Comparison of ENCODE assay signal across 33 cellular contexts in genomic region chr3:38315488-38316230, GRCh38. TPM values are rescaled to one million over a fixed set of nuclear protein-coding genes. Genes with fewer than 3 reads are reported as not detected.
"Had no signal": no experiment of that assay in that cellular context is flagged by ENCODE, and none has a peak within 500 bp of the region (broad histone marks: within the 10 kb centered on the region; RNA-seq: fewer than 3 reads in every experiment).

No MANE protein-coding gene starts in this region.

- ATAC-seq: PC-3 had no signal

- H3K4me1 ChIP-seq: Peyer's patch, SJSA1 had no signal

- H3K9me3 Mint-ChIP-seq: activated B cell treated with CpG ODN at 0.5 μM for 24 hours; activated CD4-positive, alpha-beta memory T cell treated with anti-CD3 and anti-CD28 coated beads for 36 hours; activated naive CD8-positive, alpha-beta T cell treated with anti-CD3 and anti-CD28 coated beads for 36 hours; central memory CD8-positive, alpha-beta T cell; T-helper 1 cell treated with Interleukin-12 subunit alpha and Interleukin-12 subunit beta and Interleukin-4 antibody, amounts not matched to agents 30 μg/mL and 1 μg/mL, for 36 hours; T-helper 2 cell treated with Interferon-gamma antibody and Interleukin-4, amounts not matched to agents 5 μg/mL and 100 μg/mL, for 36 hours had no signal

- DNase-seq: activated B cell treated with CpG ODN at 0.5 μM for 24 hours; activated CD4-positive, alpha-beta memory T cell treated with anti-CD3 and anti-CD28 coated beads for 36 hours; activated CD4-positive, alpha-beta T cell treated with anti-CD3 and anti-CD28 coated beads for 4 hours; activated CD4-positive, alpha-beta T cell treated with anti-CD3 and anti-CD28 coated beads, Interleukin-2, amount 50 U/mL, for 1 hour; activated CD4-positive, CD25-positive, alpha-beta regulatory T cell treated with anti-CD3 and anti-CD28 coated beads, Interleukin-2, amount 50 U/mL, for 72 hours; activated effector memory CD4-positive, alpha-beta T cell treated with anti-CD3 and anti-CD28 coated beads, Interleukin-2, amount 50 U/mL, for 16 hours; activated naive CD4-positive, alpha-beta T cell; activated naive CD4-positive, alpha-beta T cell treated with anti-CD3 and anti-CD28 coated beads, Interleukin-2, amount 50 U/mL, for 16 hours; activated naive CD8-positive, alpha-beta T cell treated with anti-CD3 and anti-CD28 coated beads for 36 hours; activated T-cell treated with anti-CD3 and anti-CD28 coated beads, Interleukin-2, amount 50 U/mL, for 48 hours; amniotic stem cell; aorta; brain microvascular endothelial cell; KBM-7; MG63; NCI-H1048; NCI-H1105 treated with DMSO at 0.1 percent for 48 hours; NCI-H1436 treated with DMSO at 0.1 percent for 48 hours; NCI-H1694 treated with DMSO at 0.1 percent for 48 hours; NCI-H2029; NCI-H345; NCI-H524 treated with DMSO at 0.1 percent for 48 hours; NK-92 treated with Interleukin-12 subunit alpha and Interleukin-12 subunit beta, amount 100 ng/mL, for 24 hours; PC-3; Peyer's patch; RPMI8226; SHP77 treated with DMSO at 0.1 percent for 48 hours had no signal

- H3K27ac ChIP-seq: brain microvascular endothelial cell, cardiac muscle cell, Peyer's patch, SJSA1 had no signal

- H3K36me3 ChIP-seq: brain microvascular endothelial cell, cardiac muscle cell, MG63, Peyer's patch, SJSA1 had no signal

- H3K27me3 Mint-ChIP-seq: activated naive CD8-positive, alpha-beta T cell treated with anti-CD3 and anti-CD28 coated beads for 36 hours had no signal

- H3K4me3 ChIP-seq: cardiac muscle cell, MG63, Peyer's patch, SJSA1 had no signal

- H3K27me3 ChIP-seq: brain microvascular endothelial cell, cardiac muscle cell, MG63, Peyer's patch had no signal

- H3K27ac Mint-ChIP-seq: activated B cell treated with CpG ODN at 0.5 μM for 24 hours; activated CD4-positive, alpha-beta memory T cell treated with anti-CD3 and anti-CD28 coated beads for 36 hours; activated naive CD8-positive, alpha-beta T cell treated with anti-CD3 and anti-CD28 coated beads for 36 hours; T-helper 1 cell treated with Interleukin-12 subunit alpha and Interleukin-12 subunit beta and Interleukin-4 antibody, amounts not matched to agents 30 μg/mL and 1 μg/mL, for 36 hours; T-helper 2 cell treated with Interferon-gamma antibody and Interleukin-4, amounts not matched to agents 5 μg/mL and 100 μg/mL, for 36 hours had no signal

- H3K4me2 ChIP-seq: SK-N-SH had no signal

- H3K9ac ChIP-seq: SK-N-SH had no signal

- H3K4me1 Mint-ChIP-seq: activated B cell treated with CpG ODN at 0.5 μM for 24 hours; activated naive CD8-positive, alpha-beta T cell treated with anti-CD3 and anti-CD28 coated beads for 36 hours; central memory CD8-positive, alpha-beta T cell had no signal

- H3K36me3 Mint-ChIP-seq: activated CD4-positive, alpha-beta memory T cell treated with anti-CD3 and anti-CD28 coated beads for 36 hours; activated naive CD8-positive, alpha-beta T cell treated with anti-CD3 and anti-CD28 coated beads for 36 hours had no signal

- H3K4me3 Mint-ChIP-seq: activated B cell treated with CpG ODN at 0.5 μM for 24 hours; activated CD4-positive, alpha-beta memory T cell treated with anti-CD3 and anti-CD28 coated beads for 36 hours; activated naive CD8-positive, alpha-beta T cell treated with anti-CD3 and anti-CD28 coated beads for 36 hours; central memory CD8-positive, alpha-beta T cell; T-helper 1 cell treated with Interleukin-12 subunit alpha and Interleukin-12 subunit beta and Interleukin-4 antibody, amounts not matched to agents 30 μg/mL and 1 μg/mL, for 36 hours; T-helper 2 cell treated with Interferon-gamma antibody and Interleukin-4, amounts not matched to agents 5 μg/mL and 100 μg/mL, for 36 hours had no signal

RNA-seq across cellular contexts. Expression of gene SLC22A14, which starts 33.6 kb away (rescaled TPM):
- total RNA-seq: activated CD4-positive, alpha-beta memory T cell treated with anti-CD3 and anti-CD28 coated beads for 36 hours; activated naive CD8-positive, alpha-beta T cell treated with anti-CD3 and anti-CD28 coated beads for 36 hours; SJSA1 had no signal

RNA-seq across cellular contexts. Expression of gene SLC22A13, which starts 50.0 kb away (rescaled TPM):
- total RNA-seq: SJSA1 had no signal
- polyA plus RNA-seq: aorta had no signal
